In the genomic region with DNA sequence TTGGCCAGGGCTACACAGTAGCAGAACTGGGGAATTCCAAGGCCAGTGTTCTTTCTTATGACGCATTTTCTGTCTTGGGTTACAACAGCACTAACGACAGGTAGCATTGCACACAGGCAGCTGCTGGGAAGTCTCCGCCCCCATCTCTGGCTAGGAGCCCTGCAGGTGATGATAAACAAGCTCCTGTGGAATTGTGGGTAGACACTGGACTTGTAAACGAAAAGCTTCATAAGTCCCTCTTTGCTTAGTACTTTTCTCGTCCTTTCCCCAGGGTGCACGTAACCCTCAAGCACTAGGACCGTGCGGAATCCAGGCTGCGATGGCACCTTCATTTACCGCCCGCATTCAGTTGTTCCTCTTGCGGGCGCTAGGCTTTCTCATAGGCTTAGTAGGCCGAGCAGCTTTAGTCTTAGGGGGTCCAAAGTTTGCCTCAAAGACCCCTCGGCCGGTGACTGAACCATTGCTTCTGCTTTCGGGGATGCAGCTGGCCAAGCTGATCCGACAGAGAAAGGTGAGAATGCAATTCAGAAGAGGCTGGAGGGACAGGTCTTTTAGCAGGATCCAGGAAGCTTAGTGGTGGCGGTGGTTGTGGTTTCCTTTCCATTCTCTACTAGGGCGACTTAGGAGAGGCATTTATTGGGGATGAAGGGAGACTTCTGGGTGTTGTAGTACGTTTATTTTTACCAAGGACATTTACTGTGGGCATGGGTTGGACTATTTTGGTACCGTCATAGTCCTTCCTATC, we compare ENCODE assay signal across 8 cellular contexts. TPM values are rescaled to one million over a fixed set of nuclear protein-coding genes. Genes with fewer than 3 reads are reported as not detected.
DNase-seq lines count a peak whose midpoint lies in the region; ATAC-seq, FAIRE-seq and TF ChIP-seq lines count a peak whose summit lies in the region.

A gene with protein sequence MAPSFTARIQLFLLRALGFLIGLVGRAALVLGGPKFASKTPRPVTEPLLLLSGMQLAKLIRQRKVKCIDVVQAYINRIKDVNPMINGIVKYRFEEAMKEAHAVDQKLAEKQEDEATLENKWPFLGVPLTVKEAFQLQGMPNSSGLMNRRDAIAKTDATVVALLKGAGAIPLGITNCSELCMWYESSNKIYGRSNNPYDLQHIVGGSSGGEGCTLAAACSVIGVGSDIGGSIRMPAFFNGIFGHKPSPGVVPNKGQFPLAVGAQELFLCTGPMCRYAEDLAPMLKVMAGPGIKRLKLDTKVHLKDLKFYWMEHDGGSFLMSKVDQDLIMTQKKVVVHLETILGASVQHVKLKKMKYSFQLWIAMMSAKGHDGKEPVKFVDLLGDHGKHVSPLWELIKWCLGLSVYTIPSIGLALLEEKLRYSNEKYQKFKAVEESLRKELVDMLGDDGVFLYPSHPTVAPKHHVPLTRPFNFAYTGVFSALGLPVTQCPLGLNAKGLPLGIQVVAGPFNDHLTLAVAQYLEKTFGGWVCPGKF (plus strand): TSS at position 200 of the 745 bp plus-strand sequence. CDS start 120 bp downstream, at position 320.

- H3K4me1 Mint-ChIP-seq in activated naive CD8-positive, alpha-beta T cell treated with anti-CD3 and anti-CD28 coated beads for 36 hours = peaks cover 19% of the 10 kb centered on the region

- no peak for FAIRE-seq in RCC 7860 (lab: Jason Lieb, UNC)

- H3K27me3 Mint-ChIP-seq in activated naive CD8-positive, alpha-beta T cell treated with anti-CD3 and anti-CD28 coated beads for 36 hours = no peaks in the 10 kb centered on the region

- DNase-seq in Caki2 (ENCODE audit: low read depth) (peak; percentile 82), HPDE6-E6E7 (ENCODE audit: extremely low spot score) (peak; percentile 35), RWPE1 (ENCODE audit: low spot score) (peak; percentile 57), RCC 7860 (ENCODE audit: low spot score) (no peak)
- DNase-seq in activated naive CD8-positive, alpha-beta T cell treated with anti-CD3 and anti-CD28 coated beads for 36 hours = peak; percentile 49
- DNase-seq in stimulated activated CD8-positive, alpha-beta memory T cell treated with anti-CD3 and anti-CD28 coated beads, Interleukin-7, amount 100 ng/mL, for 48 hours (ENCODE audit: extremely low read depth in 1 of 2, low read depth in 1 of 2) = peak; percentile 4 to 43

- no peaks in the 10 kb centered on the region for H3K9me3 ChIP-seq in liver (ENCODE audit: control insufficient read depth in 4 of 4, low read length in 3 of 4)

- WGBS in liver = 2% methylated on average over 22 of the region's 22 CpGs

- H3K9ac ChIP-seq in liver (ENCODE audit: low read depth in 1 of 2, low read length in 2 of 2) = peak within 1 kb of the TSS; percentile 33 to 84

- no peaks in the 10 kb centered on the region for H3K27me3 ChIP-seq in liver (ENCODE audit: control insufficient read depth in 4 of 4, insufficient read depth in 4 of 4, low read length in 3 of 4)

- in situ Hi-C loops in Caki2 (cut with HindIII; ENCODE audit: low pct_unique_long_range_greater_than_20kb, low sequenced_read_pairs) = no loop called here

- no peaks in the 10 kb centered on the region for H3K36me3 ChIP-seq in liver (ENCODE audit: control insufficient read depth in 4 of 4, insufficient read depth in 3 of 4, low read depth in 1 of 4, low read length in 3 of 4)

- TF ChIP-seq RAD21 in liver (IDR thresholded peaks at IDR 0.05) = peak in 1 of 2 donors; percentile 16

- H3K9me3 Mint-ChIP-seq in activated naive CD8-positive, alpha-beta T cell treated with anti-CD3 and anti-CD28 coated beads for 36 hours = no peaks in the 10 kb centered on the region

- TF ChIP-seq CTCF in RWPE1 (conservative IDR thresholded peaks at IDR 0.05; ENCODE audit: low read depth) = no peak
- TF ChIP-seq CTCF in liver (IDR thresholded peaks at IDR 0.05; ENCODE audit: low read depth, low read length, missing input control) = peak; percentile 2

- CTCF ChIA-PET in RWPE1 (lab: Yijun Ruan, JAX) = interaction anchor here (0.6 kb wide), 1 partner anchor 57 kb away, joined by 3 read pairs; no protein-coding TSS in a partner anchor

- H3K4me3 ChIP-seq in liver (ENCODE audit: low read depth in 1 of 3, low read length in 3 of 3) = peak within 1 kb of the TSS; percentile 44 to 72 (median 58)

- POLR2A ChIA-PET in RWPE1 (lab: Yijun Ruan, JAX; ENCODE audit: low non-redundant PET) = interaction anchor here (0.8 kb wide), 1 partner anchor 179 kb away, joined by 3 read pairs; no protein-coding TSS in a partner anchor

- H3K27ac ChIP-seq in RWPE1 (no peak within 1 kb of the TSS), liver (ENCODE audit: low read depth in 1 of 2, low read length in 2 of 2) (peak within 1 kb of the TSS; percentile 66 to 88)

- ATAC-seq in GM21360 (IDR thresholded peaks at IDR 0.05; ENCODE audit: unreplicated experiment) = peak; percentile 88

- peaks cover 1% of the 10 kb centered on the region for H3K36me3 Mint-ChIP-seq in activated naive CD8-positive, alpha-beta T cell treated with anti-CD3 and anti-CD28 coated beads for 36 hours

- peak within 1 kb of the TSS; percentile 86 for H3K27ac Mint-ChIP-seq in activated naive CD8-positive, alpha-beta T cell treated with anti-CD3 and anti-CD28 coated beads for 36 hours

- no peaks in the 10 kb centered on the region for H3K4me1 ChIP-seq in liver (ENCODE audit: control insufficient read depth in 4 of 4, insufficient read depth in 4 of 4, low read length in 3 of 4)

- peak within 1 kb of the TSS; percentile 87 for H3K4me3 Mint-ChIP-seq in activated naive CD8-positive, alpha-beta T cell treated with anti-CD3 and anti-CD28 coated beads for 36 hours

TF ChIP-seq in liver, 16 proteins besides CTCF, POLR2A, EP300 and RAD21:
- TF ChIP-seq, protein P1, sequence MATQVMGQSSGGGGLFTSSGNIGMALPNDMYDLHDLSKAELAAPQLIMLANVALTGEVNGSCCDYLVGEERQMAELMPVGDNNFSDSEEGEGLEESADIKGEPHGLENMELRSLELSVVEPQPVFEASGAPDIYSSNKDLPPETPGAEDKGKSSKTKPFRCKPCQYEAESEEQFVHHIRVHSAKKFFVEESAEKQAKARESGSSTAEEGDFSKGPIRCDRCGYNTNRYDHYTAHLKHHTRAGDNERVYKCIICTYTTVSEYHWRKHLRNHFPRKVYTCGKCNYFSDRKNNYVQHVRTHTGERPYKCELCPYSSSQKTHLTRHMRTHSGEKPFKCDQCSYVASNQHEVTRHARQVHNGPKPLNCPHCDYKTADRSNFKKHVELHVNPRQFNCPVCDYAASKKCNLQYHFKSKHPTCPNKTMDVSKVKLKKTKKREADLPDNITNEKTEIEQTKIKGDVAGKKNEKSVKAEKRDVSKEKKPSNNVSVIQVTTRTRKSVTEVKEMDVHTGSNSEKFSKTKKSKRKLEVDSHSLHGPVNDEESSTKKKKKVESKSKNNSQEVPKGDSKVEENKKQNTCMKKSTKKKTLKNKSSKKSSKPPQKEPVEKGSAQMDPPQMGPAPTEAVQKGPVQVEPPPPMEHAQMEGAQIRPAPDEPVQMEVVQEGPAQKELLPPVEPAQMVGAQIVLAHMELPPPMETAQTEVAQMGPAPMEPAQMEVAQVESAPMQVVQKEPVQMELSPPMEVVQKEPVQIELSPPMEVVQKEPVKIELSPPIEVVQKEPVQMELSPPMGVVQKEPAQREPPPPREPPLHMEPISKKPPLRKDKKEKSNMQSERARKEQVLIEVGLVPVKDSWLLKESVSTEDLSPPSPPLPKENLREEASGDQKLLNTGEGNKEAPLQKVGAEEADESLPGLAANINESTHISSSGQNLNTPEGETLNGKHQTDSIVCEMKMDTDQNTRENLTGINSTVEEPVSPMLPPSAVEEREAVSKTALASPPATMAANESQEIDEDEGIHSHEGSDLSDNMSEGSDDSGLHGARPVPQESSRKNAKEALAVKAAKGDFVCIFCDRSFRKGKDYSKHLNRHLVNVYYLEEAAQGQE (IDR thresholded peaks at IDR 0.05) = peak; percentile 37
- TF ChIP-seq TAF1 (conservative IDR thresholded peaks at IDR 0.05) (peak; percentile 60), YY1 (IDR thresholded peaks at IDR 0.05) (peak; percentile 76), EGR1 (IDR thresholded peaks at IDR 0.05; ENCODE audit: low read depth in 2 of 2) (peak; percentile 24 to 51), FOXA1 (IDR thresholded peaks at IDR 0.05) (peak; percentile 19), RXRA (IDR thresholded peaks at IDR 0.05) (peak; percentile 28 to 60), NR2F2 (IDR thresholded peaks at IDR 0.05) (no peak), JUND (IDR thresholded peaks at IDR 0.05) (peak in 1 of 2 donors; percentile 59), HNF4G (IDR thresholded peaks at IDR 0.05) (no peak), GABPA (IDR thresholded peaks at IDR 0.05 in 1 of 2, conservative IDR thresholded peaks at IDR 0.05 in 1 of 2) (peak in 1 of 2 donors; percentile 22), SP1 (IDR thresholded peaks at IDR 0.05) (peak; percentile 39), HNF4A (conservative IDR thresholded peaks at IDR 0.05) (peak; percentile 40 to 61), FOXA2 (IDR thresholded peaks at IDR 0.05) (peak; percentile 22)
- TF ChIP-seq, protein P2, sequence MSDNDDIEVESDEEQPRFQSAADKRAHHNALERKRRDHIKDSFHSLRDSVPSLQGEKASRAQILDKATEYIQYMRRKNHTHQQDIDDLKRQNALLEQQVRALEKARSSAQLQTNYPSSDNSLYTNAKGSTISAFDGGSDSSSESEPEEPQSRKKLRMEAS (IDR thresholded peaks at IDR 0.05) = peak; percentile 56
- TF ChIP-seq, protein P3, sequence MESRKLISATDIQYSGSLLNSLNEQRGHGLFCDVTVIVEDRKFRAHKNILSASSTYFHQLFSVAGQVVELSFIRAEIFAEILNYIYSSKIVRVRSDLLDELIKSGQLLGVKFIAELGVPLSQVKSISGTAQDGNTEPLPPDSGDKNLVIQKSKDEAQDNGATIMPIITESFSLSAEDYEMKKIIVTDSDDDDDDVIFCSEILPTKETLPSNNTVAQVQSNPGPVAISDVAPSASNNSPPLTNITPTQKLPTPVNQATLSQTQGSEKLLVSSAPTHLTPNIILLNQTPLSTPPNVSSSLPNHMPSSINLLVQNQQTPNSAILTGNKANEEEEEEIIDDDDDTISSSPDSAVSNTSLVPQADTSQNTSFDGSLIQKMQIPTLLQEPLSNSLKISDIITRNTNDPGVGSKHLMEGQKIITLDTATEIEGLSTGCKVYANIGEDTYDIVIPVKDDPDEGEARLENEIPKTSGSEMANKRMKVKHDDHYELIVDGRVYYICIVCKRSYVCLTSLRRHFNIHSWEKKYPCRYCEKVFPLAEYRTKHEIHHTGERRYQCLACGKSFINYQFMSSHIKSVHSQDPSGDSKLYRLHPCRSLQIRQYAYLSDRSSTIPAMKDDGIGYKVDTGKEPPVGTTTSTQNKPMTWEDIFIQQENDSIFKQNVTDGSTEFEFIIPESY (IDR thresholded peaks at IDR 0.05) = no peak
- TF ChIP-seq, protein P4, sequence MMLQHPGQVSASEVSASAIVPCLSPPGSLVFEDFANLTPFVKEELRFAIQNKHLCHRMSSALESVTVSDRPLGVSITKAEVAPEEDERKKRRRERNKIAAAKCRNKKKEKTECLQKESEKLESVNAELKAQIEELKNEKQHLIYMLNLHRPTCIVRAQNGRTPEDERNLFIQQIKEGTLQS (IDR thresholded peaks at IDR 0.05) = no peak

RNA-seq across cellular contexts. Expression of the gene that starts here (rescaled TPM):
- total RNA-seq in Caki2 (2014; rRNA removed; shearing (Covaris generic); ENCODE audit: low replicate concordance) = 3.2 and 51.1 TPM in 2 replicates
- 1 to 10 TPM; 1.5 to 1.9 TPM for total RNA-seq in activated naive CD8-positive, alpha-beta T cell treated with anti-CD3 and anti-CD28 coated beads for 36 hours
- 10 to 100 TPM in 1 of 2 donors, 1 to 10 TPM in 1; 4.0 to 13.9 TPM for total RNA-seq in liver
- polyA plus RNA-seq in liver = 1 to 10 TPM; 3.6 to 7.6 TPM
